Comparison of ENCODE assay signal across 1 cellular context in genomic region chr5:116084891-116085715, GRCh38.
TF ChIP-seq lines count a peak whose summit lies in the region.

TSS of gene COMMD10 (plus strand) at chr5:116085025.

TF ChIP-seq in A549, 52 proteins besides CTCF, POLR2A, EP300 and RAD21 (continued from another document):
- TF ChIP-seq FOSL2 (IDR thresholded peaks at IDR 0.05) = no peak
- no peak for TF ChIP-seq FOSL2 (CRISPR knock-in tag; IDR thresholded peaks at IDR 0.05)
- TF ChIP-seq FOXS1 (CRISPR knock-in tag; IDR thresholded peaks at IDR 0.05) = no peak
- TF ChIP-seq CHD4 (IDR thresholded peaks at IDR 0.05; ENCODE audit: borderline replicate concordance) = no peak
- TF ChIP-seq CEBPB (IDR thresholded peaks at IDR 0.05) = no peak
- no peak for TF ChIP-seq HOXA7 (CRISPR knock-in tag; IDR thresholded peaks at IDR 0.05)
- TF ChIP-seq EHMT2 (IDR thresholded peaks at IDR 0.05; ENCODE audit: low read depth) = no peak
- TF ChIP-seq ESRRA (IDR thresholded peaks at IDR 0.05; ENCODE audit: borderline replicate concordance, low read length) = no peak
